Comparison of ENCODE assay signal across 25 cellular contexts in the genomic region with DNA sequence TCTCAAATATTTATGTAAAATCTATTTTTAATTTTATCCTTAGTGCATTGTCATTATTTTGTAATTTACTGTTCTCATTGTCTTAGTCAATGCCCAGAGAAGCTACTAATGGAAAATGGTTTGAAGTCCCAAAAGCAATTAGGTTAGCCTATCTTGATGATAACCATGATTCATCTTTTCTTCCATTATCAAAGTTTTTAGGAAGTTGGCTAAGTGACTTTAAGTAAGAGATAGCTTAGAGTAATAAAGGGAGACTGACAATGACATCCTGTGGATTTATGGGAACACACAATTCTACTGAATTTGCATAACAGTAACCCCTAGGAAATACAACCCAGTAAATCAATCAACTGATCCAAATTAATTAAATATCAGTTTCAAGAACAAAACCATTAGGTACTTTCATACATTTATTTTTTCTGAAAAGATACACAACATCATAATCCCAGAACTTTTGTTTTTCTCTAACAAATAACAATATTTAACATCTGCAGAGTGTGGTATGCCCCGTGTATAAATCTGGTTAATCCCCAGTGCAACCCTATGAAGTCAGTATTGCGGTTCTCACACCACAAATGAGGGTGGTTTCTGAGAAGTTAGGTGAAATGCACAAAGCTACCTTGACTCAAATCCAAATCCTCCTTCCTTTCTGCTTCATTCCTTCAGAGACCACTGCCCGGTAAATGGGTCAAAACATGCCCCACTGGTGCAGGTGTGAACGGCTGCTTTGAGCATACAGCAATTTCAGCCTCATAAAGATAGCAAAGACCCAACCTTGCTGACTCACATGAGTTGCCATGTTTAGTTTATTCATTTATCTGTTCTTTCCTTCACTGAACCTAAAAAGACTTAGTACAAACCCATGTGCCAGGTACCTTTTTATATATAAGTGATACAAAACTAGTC.
A peak's percentile ranks its signal among the peaks of the same experiment; 100 is the strongest.
DNase-seq lines count a peak whose midpoint lies in the region; ATAC-seq and TF ChIP-seq lines count a peak whose summit lies in the region.
"Had no signal": no experiment of that assay in that cellular context is flagged by ENCODE, and none has a peak within 500 bp of the region (broad histone marks: within the 10 kb centered on the region; RNA-seq: fewer than 3 reads in every experiment).

No MANE protein-coding gene starts in this region.

- no peak for TF ChIP-seq RAD21 in SK-N-SH (IDR thresholded peaks at IDR 0.05; ENCODE audit: low read length)

- no peak overlapping the region for H2AFZ ChIP-seq in SK-N-SH (ENCODE audit: low read depth)
- H2AFZ ChIP-seq in DND-41 (ENCODE audit: low read depth, low read length) = no peak overlapping the region

- no peak for TF ChIP-seq EP300 in SK-N-SH (IDR thresholded peaks at IDR 0.05; ENCODE audit: borderline replicate concordance in 1 of 2, low read depth in 1 of 2, low read length in 1 of 2)

- CTCF ChIA-PET in SK-N-SH (lab: Yijun Ruan, JAX) = no interaction called here

- no peak overlapping the region for H3K4me3 ChIP-seq in SK-N-SH (ENCODE audit: low read depth in 2 of 2, low read length in 1 of 2)
- H3K4me3 ChIP-seq in DND-41 (ENCODE audit: low read depth in 1 of 2, low read length in 2 of 2) = no peak overlapping the region
- H3K4me3 ChIP-seq in left lung = no peak overlapping the region
- H3K4me3 ChIP-seq: SJCRH30 had no signal

- no peaks in the 10 kb centered on the region for H3K79me2 ChIP-seq in SK-N-SH (ENCODE audit: insufficient read depth)
- no peaks in the 10 kb centered on the region for H3K79me2 ChIP-seq in DND-41 (ENCODE audit: insufficient read depth, low read length)

- no peaks in the 10 kb centered on the region for H3F3A ChIP-seq in SK-N-SH (replicated peaks; ENCODE audit: insufficient read depth)

- ATAC-seq in SK-N-SH treated with all-trans-retinoic acid at 6 μM for 48 hours = no peak
- peak; percentile 82 for ATAC-seq in DND-41 (ENCODE audit: insufficient read depth, low read depth)
- peak; percentile 76 for ATAC-seq in activated T-helper 17 cell treated with anti-CD3 and anti-CD28 coated beads, Interleukin-2, amount 50 U/mL, for 72 hours (replicated peaks)
- ATAC-seq in stimulated activated effector memory CD8-positive, alpha-beta T cell treated with anti-CD3 and anti-CD28 coated beads, Interleukin-12 subunit alpha, Interleukin-12 subunit beta, amount 100 ng/mL, for 72 hours = peak; percentile 79
- ATAC-seq in left lung = no peak
- ATAC-seq: CD8-positive, alpha-beta T cell; Panc1 had no signal

- intact Hi-C loops in left lung (cut with DNase I) = no loop called here
- intact Hi-C loops in cardiac septum (cut with DNase I) = no loop called here

- H3K4me3 Mint-ChIP-seq in activated T-helper 17 cell treated with anti-CD3 and anti-CD28 coated beads, Interleukin-2, amount 50 U/mL, for 72 hours = no peak overlapping the region
- H3K4me3 Mint-ChIP-seq in stimulated activated effector memory CD8-positive, alpha-beta T cell treated with anti-CD3 and anti-CD28 coated beads, Interleukin-12 subunit alpha, Interleukin-12 subunit beta, amount 100 ng/mL, for 72 hours = no peak overlapping the region
- H3K4me3 Mint-ChIP-seq: CD8-positive, alpha-beta T cell had no signal

- H3K9ac ChIP-seq in SK-N-SH = no peak overlapping the region
- no peak overlapping the region for H3K9ac ChIP-seq in DND-41 (ENCODE audit: low read depth, low read length)
- H3K9ac ChIP-seq: KMS-11 had no signal

- DNase-seq in SK-N-SH (no peak), DND-41 (peak; percentile 33), left lung (no peak), cardiac septum (ENCODE audit: low spot score) (no peak), NCI-H526 (lab: John Stamatoyannopoulos, UW) (no peak)
- DNase-seq in stimulated activated effector memory CD8-positive, alpha-beta T cell treated with anti-CD3 and anti-CD28 coated beads, Interleukin-12 subunit alpha, Interleukin-12 subunit beta, amount 100 ng/mL, for 72 hours (ENCODE audit: low spot score in 2 of 2) = peak in 1 of 2 donors; percentile 51
- DNase-seq: AML-193; C1 segment of cervical spinal cord; CD8-positive, alpha-beta T cell; DMS153; GOT3; HCEC 1CT; NCI-H1092 treated with DMSO at 0.1 percent for 48 hours; NCI-H1436 treated with DMSO at 0.1 percent for 48 hours; NCI-H2029 treated with DMSO at 0.1 percent for 48 hours; NCI-H226; NCI-H510A treated with DMSO at 0.1 percent for 48 hours; NCI-H82; SJCRH30 had no signal

- no peaks in the 10 kb centered on the region for H3K36me3 ChIP-seq in SK-N-SH (replicated peaks in 1 of 2; ENCODE audit: control insufficient read depth in 1 of 2, insufficient read depth in 2 of 2, low read length in 1 of 2)
- H3K36me3 ChIP-seq in DND-41 (ENCODE audit: insufficient read depth, low read length) = no peaks in the 10 kb centered on the region
- no peaks in the 10 kb centered on the region for H3K36me3 ChIP-seq in left lung
- H3K36me3 ChIP-seq: SJCRH30 had no signal

- WGBS in SK-N-SH (ENCODE audit: low lambda C conversion rate) = 85% methylated on average over 4 of the region's 4 CpGs

- H3K4me1 Mint-ChIP-seq in activated T-helper 17 cell treated with anti-CD3 and anti-CD28 coated beads, Interleukin-2, amount 50 U/mL, for 72 hours = no peaks in the 10 kb centered on the region
- no peaks in the 10 kb centered on the region for H3K4me1 Mint-ChIP-seq in stimulated activated effector memory CD8-positive, alpha-beta T cell treated with anti-CD3 and anti-CD28 coated beads, Interleukin-12 subunit alpha, Interleukin-12 subunit beta, amount 100 ng/mL, for 72 hours

- no peak overlapping the region for H3K27ac Mint-ChIP-seq in activated T-helper 17 cell treated with anti-CD3 and anti-CD28 coated beads, Interleukin-2, amount 50 U/mL, for 72 hours
- H3K27ac Mint-ChIP-seq in stimulated activated effector memory CD8-positive, alpha-beta T cell treated with anti-CD3 and anti-CD28 coated beads, Interleukin-12 subunit alpha, Interleukin-12 subunit beta, amount 100 ng/mL, for 72 hours = no peak overlapping the region
- H3K27ac Mint-ChIP-seq: CD8-positive, alpha-beta T cell had no signal

- H3K4me1 ChIP-seq in SK-N-SH (ENCODE audit: control insufficient read depth in 1 of 2, insufficient read depth in 2 of 2, low read depth in 1 of 2, low read length in 1 of 2) = no peaks in the 10 kb centered on the region
- H3K4me1 ChIP-seq in DND-41 (ENCODE audit: insufficient read depth, low read length) = no peaks in the 10 kb centered on the region
- H3K4me1 ChIP-seq in left lung = no peaks in the 10 kb centered on the region
- H3K4me1 ChIP-seq: SJCRH30 had no signal

- POLR2A ChIA-PET in SK-N-SH (lab: Yijun Ruan, JAX) = no interaction called here

- H3K9me3 ChIP-seq in SK-N-SH = no peaks in the 10 kb centered on the region
- H3K9me3 ChIP-seq in DND-41 (ENCODE audit: insufficient read depth, low read length, severe bottlenecking) = no peaks in the 10 kb centered on the region
- H3K9me3 ChIP-seq in left lung = no peaks in the 10 kb centered on the region
- H3K9me3 ChIP-seq: SJCRH30 had no signal

- H3K9me3 Mint-ChIP-seq in activated T-helper 17 cell treated with anti-CD3 and anti-CD28 coated beads, Interleukin-2, amount 50 U/mL, for 72 hours = peaks cover 4% of the 10 kb centered on the region
- H3K9me3 Mint-ChIP-seq in stimulated activated effector memory CD8-positive, alpha-beta T cell treated with anti-CD3 and anti-CD28 coated beads, Interleukin-12 subunit alpha, Interleukin-12 subunit beta, amount 100 ng/mL, for 72 hours = peaks cover 3% of the 10 kb centered on the region

- no peaks in the 10 kb centered on the region for H3K36me3 Mint-ChIP-seq in activated T-helper 17 cell treated with anti-CD3 and anti-CD28 coated beads, Interleukin-2, amount 50 U/mL, for 72 hours (ENCODE audit: low read depth)
- no peaks in the 10 kb centered on the region for H3K36me3 Mint-ChIP-seq in stimulated activated effector memory CD8-positive, alpha-beta T cell treated with anti-CD3 and anti-CD28 coated beads, Interleukin-12 subunit alpha, Interleukin-12 subunit beta, amount 100 ng/mL, for 72 hours

- H4K20me1 ChIP-seq in SK-N-SH (ENCODE audit: insufficient read depth) = no peaks in the 10 kb centered on the region
- H4K20me1 ChIP-seq in DND-41 (ENCODE audit: insufficient read depth, low read length) = no peaks in the 10 kb centered on the region

- H3K4me2 ChIP-seq in SK-N-SH (no peak overlapping the region), DND-41 (ENCODE audit: insufficient read depth, low read length) (no peak overlapping the region)
- H3K4me2 ChIP-seq: KMS-11 had no signal

- H3K27me3 Mint-ChIP-seq in activated T-helper 17 cell treated with anti-CD3 and anti-CD28 coated beads, Interleukin-2, amount 50 U/mL, for 72 hours = no peaks in the 10 kb centered on the region

- H3K27ac ChIP-seq in SK-N-SH (ENCODE audit: low read depth in 2 of 2, low read length in 1 of 2) (no peak overlapping the region), DND-41 (ENCODE audit: low read length) (no peak overlapping the region), left lung (no peak overlapping the region)
- H3K27ac ChIP-seq: 22Rv1, HL-60, KMS-11, SJCRH30 had no signal

- H3K27me3 ChIP-seq in SK-N-SH (ENCODE audit: insufficient read depth) (no peaks in the 10 kb centered on the region), DND-41 (ENCODE audit: insufficient read depth, low read length, poor library complexity) (no peaks in the 10 kb centered on the region), left lung (no peaks in the 10 kb centered on the region)
- H3K27me3 ChIP-seq: SJCRH30 had no signal

- no peak for TF ChIP-seq CTCF in SK-N-SH (IDR thresholded peaks at IDR 0.05)
- TF ChIP-seq CTCF in DND-41 (IDR thresholded peaks at IDR 0.05; ENCODE audit: borderline replicate concordance, extremely low read depth, low read length, poor library complexity, severe bottlenecking) = no peak
- TF ChIP-seq CTCF in left lung (IDR thresholded peaks at IDR 0.05) = no peak

- H3K9me2 ChIP-seq in SK-N-SH = no peaks in the 10 kb centered on the region

TF ChIP-seq in SK-N-SH, 30 proteins besides CTCF, POLR2A, EP300 and RAD21:
- TF ChIP-seq FOSL2 (IDR thresholded peaks at IDR 0.05; ENCODE audit: borderline replicate concordance, low read depth) (no peak), GABPA (IDR thresholded peaks at IDR 0.05; ENCODE audit: low read depth) (no peak), EZH2phosphoT487 (IDR thresholded peaks at IDR 0.05; ENCODE audit: borderline replicate concordance, low read depth) (no peak), SIN3A (IDR thresholded peaks at IDR 0.05; ENCODE audit: borderline replicate concordance, low read depth, low read length) (no peak)

Comparison
In these comparisons a context has a peak if more than half of its experiments do, and no peak if none do; other contexts are left out.
1. ATAC-seq: peak in DND-41 (single experiment), activated T-helper 17 cell treated with anti-CD3 and anti-CD28 coated beads, Interleukin-2, amount 50 U/mL, for 72 hours (single experiment) and stimulated activated effector memory CD8-positive, alpha-beta T cell treated with anti-CD3 and anti-CD28 coated beads, Interleukin-12 subunit alpha, Interleukin-12 subunit beta, amount 100 ng/mL, for 72 hours (single experiment); none in SK-N-SH treated with all-trans-retinoic acid at 6 μM for 48 hours (single experiment) and left lung (single experiment).